Comparison of ENCODE assay signal across 7 cellular contexts in the genomic region with DNA sequence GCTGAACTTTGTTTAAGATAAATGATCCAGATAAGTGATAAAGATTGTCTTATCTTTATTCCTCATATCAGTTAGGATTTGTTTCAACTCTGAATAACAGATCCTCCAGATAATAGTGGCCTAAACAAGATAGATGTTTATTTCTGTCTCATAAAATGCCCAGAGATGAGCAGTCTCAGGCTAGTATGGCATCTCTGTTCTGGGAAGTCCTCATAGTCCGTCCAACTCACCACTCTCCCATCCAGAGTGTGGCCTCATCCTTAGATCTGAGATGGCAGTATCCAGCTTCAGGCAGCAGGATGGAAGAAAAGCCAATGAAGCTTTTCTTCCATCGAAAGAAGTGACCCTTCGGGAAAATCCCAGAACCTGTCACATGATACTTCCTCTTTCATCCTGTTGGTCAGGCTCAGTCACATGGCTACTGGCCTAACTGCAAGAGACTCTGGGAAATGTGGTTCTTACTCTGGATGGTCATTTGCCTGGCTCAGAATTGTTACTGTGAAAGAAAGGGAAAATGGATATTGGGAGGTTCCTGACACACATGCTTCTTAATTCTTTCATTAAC. TPM values are rescaled to one million over a fixed set of nuclear protein-coding genes. Genes with fewer than 3 reads are reported as not detected.
DNase-seq lines count a peak whose midpoint lies in the region; ATAC-seq and TF ChIP-seq lines count a peak whose summit lies in the region.

No MANE protein-coding gene starts in this region.

- no peak for ATAC-seq in PC-3
- ATAC-seq in GM21423 (IDR thresholded peaks at IDR 0.05; ENCODE audit: unreplicated experiment): no peak

- no peak overlapping the region for H3K27ac ChIP-seq in PC-3 (ENCODE audit: low read length)
- no peak overlapping the region for H3K27ac ChIP-seq in osteoblast (ENCODE audit: low read depth, low read length)

- POLR2A ChIA-PET in PC-3 (lab: Charles Lee; ENCODE audit: unreplicated experiment): no interaction called here

- no peaks in the 10 kb centered on the region for H3K36me3 ChIP-seq in H7 (replicated peaks; ENCODE audit: control insufficient read depth, insufficient read depth, low read length)
- H3K36me3 ChIP-seq in PC-3 (ENCODE audit: low read depth, low read length): no peaks in the 10 kb centered on the region
- no peaks in the 10 kb centered on the region for H3K36me3 ChIP-seq in osteoblast (ENCODE audit: insufficient read depth, low read length)

- intact Hi-C loops in PC-3 (cut with micrococcal nuclease): no loop called here

- DNase-seq in H7: peak; percentile 69
- DNase-seq in PC-3: peak; percentile 6
- peak; percentile 28 for DNase-seq in fibroblast of gingiva (ENCODE audit: low read depth)
- DNase-seq in osteoblast (ENCODE audit: insufficient read length, low spot score, missing footprints): no peak
- DNase-seq in 8988T: no peak
- DNase-seq in COLO668 (lab: John Stamatoyannopoulos, UW; ENCODE audit: unreplicated experiment): no peak

- H3K9me3 ChIP-seq in PC-3 (ENCODE audit: low read length) (no peaks in the 10 kb centered on the region), osteoblast (ENCODE audit: low read depth, low read length) (no peaks in the 10 kb centered on the region)

- H3K4me1 ChIP-seq in PC-3 (ENCODE audit: insufficient read depth, low read length): no peaks in the 10 kb centered on the region
- no peaks in the 10 kb centered on the region for H3K4me1 ChIP-seq in osteoblast (ENCODE audit: insufficient read depth, low read length)

- no peak overlapping the region for H3K4me2 ChIP-seq in PC-3 (ENCODE audit: low read length)
- peak overlapping the region; percentile 41 for H3K4me2 ChIP-seq in osteoblast (ENCODE audit: insufficient read depth, low read length)

- no peak overlapping the region for H2AFZ ChIP-seq in PC-3 (ENCODE audit: low read length)
- H2AFZ ChIP-seq in osteoblast (ENCODE audit: low read length): peak overlapping the region; percentile 81

- no peaks in the 10 kb centered on the region for H3F3A ChIP-seq in PC-3 (ENCODE audit: low read length, unreplicated experiment)

- TF ChIP-seq CTCF in PC-3 (conservative IDR thresholded peaks at IDR 0.05; ENCODE audit: low read depth, low read length): no peak
- no peak for TF ChIP-seq CTCF in osteoblast (IDR thresholded peaks at IDR 0.05; ENCODE audit: extremely low read depth, low read depth, low read length)

- no peaks in the 10 kb centered on the region for H3K9me2 ChIP-seq in PC-3 (replicated peaks; ENCODE audit: low read length)

- H3K27me3 ChIP-seq in H7 (ENCODE audit: control insufficient read depth, insufficient read depth, low read length) (no peaks in the 10 kb centered on the region; the same call in 1 of the 2 replicates), PC-3 (ENCODE audit: low read length) (peaks cover 64% of the 10 kb centered on the region), osteoblast (ENCODE audit: insufficient read depth, low read length) (peaks cover 16% of the 10 kb centered on the region)

- H3K4me3 ChIP-seq in H7 (ENCODE audit: insufficient read depth, low read depth, low read length) (peak overlapping the region; percentile 26; the same call in 1 of the 2 replicates), PC-3 (ENCODE audit: low read length) (no peak overlapping the region), osteoblast (ENCODE audit: insufficient read depth, low read length) (peak overlapping the region; percentile 30)

- H3K79me2 ChIP-seq in PC-3 (ENCODE audit: low read length) (no peaks in the 10 kb centered on the region), osteoblast (ENCODE audit: insufficient read depth, low read length) (no peaks in the 10 kb centered on the region)

- CTCF ChIA-PET in PC-3 (lab: Charles Lee): no interaction called here

- H4K20me1 ChIP-seq in PC-3 (ENCODE audit: low read length) (no peaks in the 10 kb centered on the region), osteoblast (ENCODE audit: insufficient read depth, low read length) (no peaks in the 10 kb centered on the region)

- no TSS peak for BruUV-seq in PC-3 (replicated peaks; lab: Mats Ljungman, UMichigan)

- H3K9ac ChIP-seq in PC-3 (ENCODE audit: low read length): no peak overlapping the region

RNA-seq across cellular contexts. Expression of a gene that starts 29.4 kb away (rescaled TPM):
- not detected in 2 replicates for total RNA-seq in H7 (2014; rRNA removed; shearing (Covaris generic))
- total RNA-seq in PC-3 (2014; rRNA removed) (not detected in 2 replicates), osteoblast (not detected in 2 replicates)

Comparison
In these comparisons a context has a peak if more than half of its experiments do, and no peak if none do; other contexts are left out.
1. DNase-seq: peak in H7 (single experiment), PC-3 (single experiment) and fibroblast of gingiva (single experiment); none in osteoblast (single experiment), 8988T (single experiment) and COLO668 (single experiment).